Comparison of ENCODE assay signal across 17 cellular contexts in the genomic region with DNA sequence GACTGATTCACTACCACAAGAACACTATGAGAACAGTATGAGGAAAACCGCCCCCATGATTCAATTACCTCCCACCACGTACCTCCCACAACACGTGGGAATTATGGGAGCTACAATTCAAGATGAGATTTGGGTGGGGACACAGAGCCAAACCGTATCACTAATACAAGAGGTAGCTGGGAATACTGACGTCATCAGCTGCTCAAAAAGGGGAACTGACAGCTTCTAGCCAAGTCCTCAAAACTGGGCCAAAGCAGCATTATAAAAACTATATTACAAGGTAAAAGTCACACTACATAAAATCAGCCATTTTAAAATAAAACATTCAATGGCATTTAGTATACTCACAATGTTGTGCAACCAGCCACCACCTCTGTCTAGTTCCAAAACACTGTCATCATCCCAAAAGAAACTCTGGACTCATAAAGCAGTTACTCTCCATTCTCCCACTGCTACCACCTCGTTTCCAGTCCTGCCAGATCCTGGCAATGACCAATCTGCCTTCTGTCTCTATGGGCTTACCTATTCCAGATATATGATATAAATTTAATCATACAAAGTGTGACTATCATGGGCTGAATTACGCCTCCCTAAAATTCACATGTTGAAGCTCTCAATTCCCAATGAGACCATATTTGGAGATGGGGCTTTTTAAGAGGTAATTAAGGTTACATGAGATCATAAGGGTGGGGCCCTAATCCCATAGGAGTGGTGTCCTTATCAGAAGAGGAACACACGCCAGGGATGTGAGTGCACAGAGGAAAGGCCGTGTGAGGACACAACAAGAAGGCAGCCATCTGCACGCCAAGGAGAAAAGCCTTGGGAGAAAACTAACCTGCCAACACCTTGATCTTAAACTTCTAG.
"Had no signal": no experiment of that assay in that cellular context is flagged by ENCODE, and none has a peak within 500 bp of the region (broad histone marks: within the 10 kb centered on the region; RNA-seq: fewer than 3 reads in every experiment).

No MANE protein-coding gene starts in this region.

- DNase-seq: activated CD4-positive, alpha-beta T cell treated with anti-CD3 and anti-CD28 coated beads for 36 hours; activated CD8-positive, alpha-beta memory T cell treated with anti-CD3 and anti-CD28 coated beads, Interleukin-2, amount 50 U/mL, for 48 hours; activated CD8-positive, alpha-beta T cell treated with anti-CD3 and anti-CD28 coated beads for 36 hours; activated naive CD4-positive, alpha-beta T cell treated with Interleukin-2 at 50 U/mL for 16 hours; activated naive CD8-positive, alpha-beta T cell treated with anti-CD3 and anti-CD28 coated beads, Interleukin-2, amount 50 U/mL, for 24 hours; gastrocnemius medialis; kidney; midbrain; naive thymus-derived CD4-positive, alpha-beta T cell; posterior cingulate gyrus; stimulated activated CD4-positive, alpha-beta T cell treated with anti-CD3 and anti-CD28 coated beads, Interleukin-1b, Interleukin-23, amount 100 ng/mL, for 48 hours; transverse colon; WERI-Rb-1 had no signal

- H3K9me3 Mint-ChIP-seq: activated naive CD8-positive, alpha-beta T cell treated with anti-CD3 and anti-CD28 coated beads, Interleukin-2, amount 50 U/mL, for 24 hours; stimulated activated memory B cell treated with anti-CD40 and anti-IgM and Interleukin-4, amounts not matched to agents 10 μg/mL and 1 μg/mL and 100 μg/mL, for 72 hours had no signal

- H3K27ac Mint-ChIP-seq: activated CD4-positive, alpha-beta T cell treated with anti-CD3 and anti-CD28 coated beads for 36 hours; activated CD8-positive, alpha-beta T cell treated with anti-CD3 and anti-CD28 coated beads for 36 hours; activated naive CD8-positive, alpha-beta T cell treated with anti-CD3 and anti-CD28 coated beads, Interleukin-2, amount 50 U/mL, for 24 hours; naive thymus-derived CD4-positive, alpha-beta T cell; stimulated activated memory B cell treated with anti-CD40 and anti-IgM and Interleukin-4, amounts not matched to agents 10 μg/mL and 1 μg/mL and 100 μg/mL, for 72 hours had no signal

- H3K27me3 ChIP-seq: gastrocnemius medialis, neutrophil, transverse colon had no signal

- FAIRE-seq: colon, kidney had no signal

- H3K36me3 Mint-ChIP-seq: naive thymus-derived CD4-positive, alpha-beta T cell; stimulated activated memory B cell treated with anti-CD40 and anti-IgM and Interleukin-4, amounts not matched to agents 10 μg/mL and 1 μg/mL and 100 μg/mL, for 72 hours had no signal

- H3K9me3 ChIP-seq: gastrocnemius medialis, neutrophil, transverse colon had no signal

- H3K27ac ChIP-seq: cardiac muscle cell, gastrocnemius medialis, neutrophil, transverse colon, WERI-Rb-1 had no signal

- H3K4me1 Mint-ChIP-seq: activated CD4-positive, alpha-beta T cell treated with anti-CD3 and anti-CD28 coated beads for 36 hours; activated naive CD8-positive, alpha-beta T cell treated with anti-CD3 and anti-CD28 coated beads, Interleukin-2, amount 50 U/mL, for 24 hours; naive thymus-derived CD4-positive, alpha-beta T cell; stimulated activated memory B cell treated with anti-CD40 and anti-IgM and Interleukin-4, amounts not matched to agents 10 μg/mL and 1 μg/mL and 100 μg/mL, for 72 hours had no signal

- H3K4me1 ChIP-seq: gastrocnemius medialis, transverse colon had no signal

- H3K4me3 ChIP-seq: cardiac muscle cell, gastrocnemius medialis had no signal

- H3K36me3 ChIP-seq: cardiac muscle cell, gastrocnemius medialis, neutrophil, transverse colon, WERI-Rb-1 had no signal

- ATAC-seq: activated CD4-positive, alpha-beta T cell treated with anti-CD3 and anti-CD28 coated beads for 36 hours; activated CD8-positive, alpha-beta T cell treated with anti-CD3 and anti-CD28 coated beads for 36 hours; activated naive CD8-positive, alpha-beta T cell treated with anti-CD3 and anti-CD28 coated beads, Interleukin-2, amount 50 U/mL, for 24 hours; gastrocnemius medialis; naive thymus-derived CD4-positive, alpha-beta T cell; stimulated activated memory B cell treated with anti-CD40 and anti-IgM and Interleukin-4, amounts not matched to agents 10 μg/mL and 1 μg/mL and 100 μg/mL, for 72 hours had no signal

- H3K4me3 Mint-ChIP-seq: activated CD4-positive, alpha-beta T cell treated with anti-CD3 and anti-CD28 coated beads for 36 hours; activated CD8-positive, alpha-beta T cell treated with anti-CD3 and anti-CD28 coated beads for 36 hours; activated naive CD8-positive, alpha-beta T cell treated with anti-CD3 and anti-CD28 coated beads, Interleukin-2, amount 50 U/mL, for 24 hours; naive thymus-derived CD4-positive, alpha-beta T cell; stimulated activated memory B cell treated with anti-CD40 and anti-IgM and Interleukin-4, amounts not matched to agents 10 μg/mL and 1 μg/mL and 100 μg/mL, for 72 hours had no signal
